9 cellular contexts compared by ENCODE assay signal in the genomic region with DNA sequence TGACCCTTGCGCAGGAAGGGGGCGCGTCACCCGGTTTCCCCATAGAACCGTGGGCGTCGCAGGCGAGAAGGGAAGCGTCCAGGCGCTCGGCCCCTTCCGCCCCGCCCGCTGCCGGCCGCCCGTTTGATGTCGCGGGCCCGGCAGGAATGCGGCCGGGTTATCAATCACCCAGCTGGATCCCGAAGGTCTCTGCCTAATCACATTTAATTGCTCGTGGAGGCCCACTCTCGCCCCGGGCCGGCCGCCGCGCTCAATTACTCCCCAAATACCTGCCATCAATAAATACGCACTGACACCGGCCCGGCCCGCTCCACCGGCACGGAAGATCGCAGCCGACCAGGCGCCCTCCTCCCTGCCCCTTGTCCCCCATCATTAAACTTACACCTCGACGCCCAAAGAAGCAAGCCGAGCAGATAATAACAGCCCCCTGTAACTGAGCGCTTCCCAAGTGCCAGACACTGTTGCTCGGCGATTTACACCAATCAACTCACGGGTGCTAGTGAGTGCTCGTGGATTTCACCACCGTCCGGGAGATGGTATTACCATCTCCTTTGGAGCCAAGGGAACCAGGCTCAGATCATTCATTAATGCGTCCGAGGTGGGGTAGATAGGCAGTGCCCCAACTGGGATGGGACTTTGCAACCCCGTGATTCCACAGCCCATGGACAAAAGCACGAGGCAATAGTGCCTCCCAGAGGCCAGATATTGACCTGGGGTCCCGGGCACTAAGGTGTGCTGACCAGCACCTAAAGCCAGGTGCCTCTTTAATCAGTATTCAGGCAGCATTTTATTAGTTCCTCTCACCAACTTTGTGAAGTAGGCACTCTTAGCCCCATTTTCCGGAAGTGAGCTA. TPM values are rescaled to one million over a fixed set of nuclear protein-coding genes. Genes with fewer than 3 reads are reported as not detected.
DNase-seq lines count a peak whose midpoint lies in the region; ATAC-seq, FAIRE-seq and TF ChIP-seq lines count a peak whose summit lies in the region.
"Had no signal": no experiment of that assay in that cellular context is flagged by ENCODE, and none has a peak within 500 bp of the region (broad histone marks: within the 10 kb centered on the region; RNA-seq: fewer than 3 reads in every experiment).

No MANE protein-coding gene starts in this region.

- DNase-seq in AG10803 (ENCODE audit: low read depth) (no peak), Karpas-422 (peak; percentile 53), bronchial epithelial cell (ENCODE audit: low read depth) (peak; percentile 4), inferior parietal cortex (ENCODE audit: extremely low spot score) (no peak)
- no peak for DNase-seq in effector CD4-positive, alpha-beta T cell

- no peaks in the 10 kb centered on the region for H3K79me2 ChIP-seq in Karpas-422 (ENCODE audit: low read length)

- no peaks in the 10 kb centered on the region for H3K9me2 ChIP-seq in Karpas-422 (replicated peaks; ENCODE audit: insufficient read depth, low read length)

- FAIRE-seq in bronchial epithelial cell (lab: Jason Lieb, UNC) = no peak

- no peaks in the 10 kb centered on the region for H3K36me3 ChIP-seq in Karpas-422 (ENCODE audit: insufficient read depth, low read length)
- H3K36me3 ChIP-seq in bronchial epithelial cell (ENCODE audit: control insufficient read depth, insufficient read depth, low read length) = no peaks in the 10 kb centered on the region
- H3K36me3 ChIP-seq in mesodermal cell (ENCODE audit: control insufficient read depth, insufficient read depth, low read length) = peaks cover 21% of the 10 kb centered on the region

- peak; percentile 17 for TF ChIP-seq CTCF in AG10803 (conservative IDR thresholded peaks at IDR 0.05; ENCODE audit: low read length)
- peak; percentile 53 for TF ChIP-seq CTCF in bronchial epithelial cell (IDR thresholded peaks at IDR 0.05; ENCODE audit: insufficient read depth, low read length, severe bottlenecking)

- ATAC-seq in GM21737 (IDR thresholded peaks at IDR 0.05; ENCODE audit: unreplicated experiment) (no peak), HG03565 (IDR thresholded peaks at IDR 0.05; ENCODE audit: unreplicated experiment) (no peak)

- H2AFZ ChIP-seq in Karpas-422 (ENCODE audit: low read length) = no peak overlapping the region

- H3K27me3 ChIP-seq in Karpas-422 (ENCODE audit: low read length) (no peaks in the 10 kb centered on the region), bronchial epithelial cell (ENCODE audit: control insufficient read depth, insufficient read depth, low read length) (peaks cover 34% of the 10 kb centered on the region)

- H3K27ac ChIP-seq in Karpas-422 (ENCODE audit: low read length) (no peak overlapping the region), mesodermal cell (ENCODE audit: low read depth, low read length, severe bottlenecking) (peak overlapping the region; percentile 92)
- H3K27ac ChIP-seq: epithelial cell of prostate had no signal

- 0 to 2% methylated on average over 46 to 54 of the region's 55 CpGs for WGBS in mesodermal cell (ENCODE audit: insufficient coverage in 2 of 2), 2 experiments

- H3K9me3 ChIP-seq in Karpas-422 (ENCODE audit: low read length) = no peaks in the 10 kb centered on the region
- no peaks in the 10 kb centered on the region for H3K9me3 ChIP-seq in mesodermal cell (ENCODE audit: control insufficient read depth, low read length)

- H3K4me1 ChIP-seq in Karpas-422 (ENCODE audit: low read length) (no peaks in the 10 kb centered on the region), mesodermal cell (ENCODE audit: control insufficient read depth, insufficient read depth, low read length, poor library complexity, severe bottlenecking) (peaks cover 53% of the 10 kb centered on the region)

- no peak overlapping the region for H3K4me3 ChIP-seq in AG10803 (ENCODE audit: low read length)
- no peak overlapping the region for H3K4me3 ChIP-seq in Karpas-422 (ENCODE audit: low read length)
- no peak overlapping the region for H3K4me3 ChIP-seq in bronchial epithelial cell (ENCODE audit: low read depth, low read length)
- peak overlapping the region; percentile 38 for H3K4me3 ChIP-seq in mesodermal cell (ENCODE audit: extremely low read depth, insufficient read depth, low read length, poor library complexity, severe bottlenecking)

- H3K9ac ChIP-seq in Karpas-422 (ENCODE audit: low read length) = no peak overlapping the region

- H4K20me1 ChIP-seq in Karpas-422 (ENCODE audit: insufficient read depth, low read depth, low read length) = no peaks in the 10 kb centered on the region

- H3K4me2 ChIP-seq in Karpas-422 (ENCODE audit: low read depth, low read length, poor library complexity, severe bottlenecking) = no peak overlapping the region

RNA-seq across cellular contexts. Expression of gene MSX2, which starts 11.3 kb away (rescaled TPM):
- not detected in 2 replicates for total RNA-seq in Karpas-422 (2014; rRNA removed; shearing (Covaris generic); ENCODE audit: low replicate concordance)
- not detected in 2 replicates for total RNA-seq in bronchial epithelial cell
- 195 TPM for polyA plus RNA-seq in mesodermal cell (2013, experiment 1 of 2)
- 141 TPM for polyA plus RNA-seq in mesodermal cell (2013, experiment 2 of 2)

Comparison
In these comparisons a context has a peak if more than half of its experiments do, and no peak if none do; other contexts are left out.
1. DNase-seq: peak in Karpas-422 (single experiment) and bronchial epithelial cell (single experiment); none in AG10803 (single experiment), inferior parietal cortex (single experiment) and effector CD4-positive, alpha-beta T cell (single experiment).